In genomic region chr12:128853321-128854197, GRCh38 we compare ENCODE assay signal across 10 cellular contexts. TPM values are rescaled to one million over a fixed set of nuclear protein-coding genes. Genes with fewer than 3 reads are reported as not detected.
DNase-seq lines count a peak whose midpoint lies in the region; ATAC-seq, FAIRE-seq and TF ChIP-seq lines count a peak whose summit lies in the region.
"Had no signal": no experiment of that assay in that cellular context is flagged by ENCODE, and none has a peak within 500 bp of the region (broad histone marks: within the 10 kb centered on the region; RNA-seq: fewer than 3 reads in every experiment).

Gene GLT1D1 (plus strand): TSS chr12:128853478. CDS start chr12:128853582, 104 bp downstream.

- H3K4me3 ChIP-seq in GM12875 (ENCODE audit: low read depth, low read length) (peak within 1 kb of the TSS; percentile 26), H1 (ENCODE audit: extremely low read depth in 1 of 4, insufficient read depth in 2 of 4, low read depth in 3 of 4, low read length in 4 of 4) (peak within 1 kb of the TSS; percentile 62 to 75 (median 64)), osteoblast (ENCODE audit: insufficient read depth, low read length) (no peak within 1 kb of the TSS)

- no peak within 1 kb of the TSS for H3K27ac ChIP-seq in H1 (ENCODE audit: low read depth, low read length)
- H3K27ac ChIP-seq in osteoblast (ENCODE audit: low read depth, low read length): no peak within 1 kb of the TSS
- H3K27ac ChIP-seq: thyroid gland had no signal

- peak within 1 kb of the TSS; percentile 85 for H4K91ac ChIP-seq in H1 (replicated peaks; ENCODE audit: insufficient read length, low read length)

- H2BK5ac ChIP-seq in H1 (ENCODE audit: low read depth, low read length): 0 out of 2 replicates have a peak within 1 kb of the TSS, but pooled peaks have one; percentile 60

- H3K36me3 ChIP-seq in H1 (ENCODE audit: control insufficient read depth in 2 of 4, insufficient read depth in 4 of 4, low read length in 3 of 4) (no peaks in the 10 kb centered on the region), osteoblast (ENCODE audit: insufficient read depth, low read length) (no peaks in the 10 kb centered on the region)
- H3K36me3 ChIP-seq: thyroid gland had no signal

- no peak within 1 kb of the TSS for H2AK5ac ChIP-seq in H1 (ENCODE audit: low read depth, low read length)

- peak within 1 kb of the TSS in 2 of 4 experiments; percentile 42 to 53; a peak in 4 of 7 replicates for H3K9ac ChIP-seq in H1 (replicated peaks in 1 of 4; ENCODE audit: extremely low read depth in 1 of 4, low read depth in 3 of 4, low read length in 3 of 4)

- no peak within 1 kb of the TSS; the same call in 1 of the 2 replicates for H3K18ac ChIP-seq in H1 (ENCODE audit: extremely low read depth, low read length)

- TF ChIP-seq CTCF in GM12875 (IDR thresholded peaks at IDR 0.05; ENCODE audit: borderline replicate concordance, insufficient read depth, low read depth, low read length): no peak
- TF ChIP-seq CTCF in H1 (IDR thresholded peaks at IDR 0.05; ENCODE audit: control extremely low read depth in 1 of 3, insufficient read depth in 1 of 3, low read depth in 1 of 3, low read length in 3 of 3): no peak
- TF ChIP-seq CTCF in osteoblast (IDR thresholded peaks at IDR 0.05; ENCODE audit: extremely low read depth, low read depth, low read length): no peak

- peak within 1 kb of the TSS; percentile 88 for H2AFZ ChIP-seq in H1 (ENCODE audit: low read length)
- no peak within 1 kb of the TSS for H2AFZ ChIP-seq in osteoblast (ENCODE audit: low read length)

- peak in 1 of 2 experiments; percentile 64 for DNase-seq in H1 (ENCODE audit: low read depth in 1 of 2, low spot score in 2 of 2)
- peak; percentile 49 for DNase-seq in osteoblast (ENCODE audit: insufficient read length, low spot score, missing footprints)
- no peak for DNase-seq in stimulated activated CD4-positive, alpha-beta T cell treated with anti-CD3 and anti-CD28 coated beads, Interleukin-12 subunit alpha, Interleukin-12 subunit beta, amount 100 ng/mL, for 4 hours
- no peak for DNase-seq in stimulated activated CD4-positive, alpha-beta T cell treated with anti-CD3 and anti-CD28 coated beads, Interleukin-2, amount 100 ng/mL, for 24 hours
- DNase-seq in COLO829 (ENCODE audit: low spot score): no peak

- H3K56ac ChIP-seq in H1 (replicated peaks; ENCODE audit: insufficient read length, low read depth, low read length): no peak within 1 kb of the TSS

- ATAC-seq in HG02678 (IDR thresholded peaks at IDR 0.05; ENCODE audit: unreplicated experiment): peak; percentile 57
- no peak for ATAC-seq in HG03460 (IDR thresholded peaks at IDR 0.05; ENCODE audit: unreplicated experiment)

- TF ChIP-seq POLR2A in H1 (IDR thresholded peaks at IDR 0.05; ENCODE audit: control extremely low read depth in 1 of 2, low read depth in 2 of 2, low read length in 2 of 2): no peak

- no peak for FAIRE-seq in H1 (lab: Jason Lieb, UNC)

- H3K4me1 ChIP-seq in H1 (replicated peaks in 1 of 4; ENCODE audit: control insufficient read depth in 3 of 4, insufficient read depth in 4 of 4, low read length in 3 of 4): peaks cover 0 to 6% (median 1%) of the 10 kb centered on the region in 4 experiments; a peak in 1 of 7 replicates
- no peaks in the 10 kb centered on the region for H3K4me1 ChIP-seq in osteoblast (ENCODE audit: insufficient read depth, low read length)

- no peak for TF ChIP-seq EP300 in H1 (IDR thresholded peaks at IDR 0.05; ENCODE audit: borderline replicate concordance in 1 of 2, low read depth in 2 of 2, low read length in 2 of 2)

- H3K4me2 ChIP-seq in H1 (ENCODE audit: insufficient read depth in 1 of 2, low read depth in 2 of 2, low read length in 2 of 2): peak within 1 kb of the TSS; percentile 86
- no peak within 1 kb of the TSS for H3K4me2 ChIP-seq in osteoblast (ENCODE audit: insufficient read depth, low read length)

- H3K23ac ChIP-seq in H1 (ENCODE audit: insufficient read length): no peak within 1 kb of the TSS

- peak within 1 kb of the TSS; percentile 40 for H4K5ac ChIP-seq in H1 (ENCODE audit: insufficient read length, low read depth, low read length)

- POLR2A ChIA-PET in H1 (lab: Charles Lee; ENCODE audit: partially characterized antibody): interaction anchor here (1.1 to 3.2 kb wide), 2 partner anchors 29 to 32 kb away, joined by 3 to 11 read pairs; partner anchors contain the start of gene SLC15A4

- H3K9me3 ChIP-seq in H1 (ENCODE audit: insufficient read depth in 2 of 2, low read depth in 1 of 2, low read length in 1 of 2) (no peaks in the 10 kb centered on the region), osteoblast (ENCODE audit: low read depth, low read length) (no peaks in the 10 kb centered on the region)
- H3K9me3 ChIP-seq: thyroid gland had no signal

- H3K79me2 ChIP-seq in H1 (ENCODE audit: control insufficient read depth in 1 of 2, insufficient read depth in 2 of 2, low read length in 2 of 2) (no peaks in the 10 kb centered on the region), osteoblast (ENCODE audit: insufficient read depth, low read length) (no peaks in the 10 kb centered on the region)

- peak within 1 kb of the TSS; percentile 92; the same call in 1 of the 2 replicates for H2BK15ac ChIP-seq in H1 (ENCODE audit: low read length)

- peak within 1 kb of the TSS; percentile 63 for H4K8ac ChIP-seq in H1 (ENCODE audit: extremely low read depth, insufficient read depth, low read length)

- no peaks in the 10 kb centered on the region for H3K79me1 ChIP-seq in H1 (ENCODE audit: low read depth, low read length)

- no peak within 1 kb of the TSS for H2BK120ac ChIP-seq in H1 (replicated peaks; ENCODE audit: low read depth, low read length)

- TF ChIP-seq RAD21 in H1 (IDR thresholded peaks at IDR 0.05 in 1 of 2, conservative IDR thresholded peaks at IDR 0.05 in 1 of 2; ENCODE audit: low read depth in 2 of 2, low read length in 2 of 2): no peak

- H2BK20ac ChIP-seq in H1 (ENCODE audit: low read length): no peak within 1 kb of the TSS

- peaks cover 0 to 3% of the 10 kb centered on the region in 2 experiments for H4K20me1 ChIP-seq in H1 (replicated peaks in 1 of 2; ENCODE audit: control insufficient read depth in 1 of 2, insufficient read depth in 2 of 2, low read length in 2 of 2)
- no peaks in the 10 kb centered on the region for H4K20me1 ChIP-seq in osteoblast (ENCODE audit: insufficient read depth, low read length)

- H3K27me3 ChIP-seq in H1 (replicated peaks in 1 of 4; ENCODE audit: control insufficient read depth in 3 of 4, extremely low read depth in 1 of 4, insufficient read depth in 3 of 4, low read length in 3 of 4) (peaks cover 0 to 27% (median 16%) of the 10 kb centered on the region in 4 experiments; a peak in 6 of 7 replicates), osteoblast (ENCODE audit: insufficient read depth, low read length) (no peaks in the 10 kb centered on the region)
- H3K27me3 ChIP-seq: thyroid gland had no signal

- H3K4ac ChIP-seq in H1 (replicated peaks; ENCODE audit: insufficient read length, low read depth, low read length): peak within 1 kb of the TSS; percentile 94

- H3K23me2 ChIP-seq in H1 (ENCODE audit: low read depth, low read length): peaks cover 10% of the 10 kb centered on the region; the same call in 1 of the 2 replicates

- H3K14ac ChIP-seq in H1 (ENCODE audit: insufficient read length): peak within 1 kb of the TSS; percentile 58

- H2BK12ac ChIP-seq in H1 (ENCODE audit: low read depth, low read length): peak within 1 kb of the TSS; percentile 90

- CTCF ChIA-PET in H1 (lab: Charles Lee; ENCODE audit: partially characterized antibody): no interaction called here

- WGBS in H1 (ENCODE audit: extremely low coverage in 1 of 2, insufficient coverage in 1 of 2, insufficient read length in 1 of 2, insufficient replicate concordance in 2 of 2, low coverage in 1 of 2, low lambda C conversion rate in 2 of 2, missing lambda C conversion rate in 1 of 2), 2 experiments: 0% methylated on average over 29 of the region's 115 CpGs; no CpG with 5 or more reads in 1 of the 2 experiments

TF ChIP-seq in H1, 55 proteins besides CTCF, POLR2A, EP300 and RAD21 (continues in another document):
- peak; percentile 75 for TF ChIP-seq MAX (IDR thresholded peaks at IDR 0.05)
- TF ChIP-seq YY1 (IDR thresholded peaks at IDR 0.05; ENCODE audit: low read depth, low read length): no peak
- no peak for TF ChIP-seq JUND (IDR thresholded peaks at IDR 0.05; ENCODE audit: low read length)
- no peak for TF ChIP-seq CTBP2 (IDR thresholded peaks at IDR 0.05; ENCODE audit: borderline replicate concordance, insufficient read depth, insufficient read length, low read length)
- no peak for TF ChIP-seq TAF7 (optimal IDR thresholded peaks at IDR 0.05; ENCODE audit: borderline replicate concordance, low read depth, low read length)
- TF ChIP-seq GTF2F1 (IDR thresholded peaks at IDR 0.05; ENCODE audit: borderline replicate concordance, low read depth, low read length): no peak
- TF ChIP-seq, protein P1, sequence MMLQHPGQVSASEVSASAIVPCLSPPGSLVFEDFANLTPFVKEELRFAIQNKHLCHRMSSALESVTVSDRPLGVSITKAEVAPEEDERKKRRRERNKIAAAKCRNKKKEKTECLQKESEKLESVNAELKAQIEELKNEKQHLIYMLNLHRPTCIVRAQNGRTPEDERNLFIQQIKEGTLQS (IDR thresholded peaks at IDR 0.05; ENCODE audit: insufficient read depth, low read depth, low read length): no peak
- no peak for TF ChIP-seq GABPA (IDR thresholded peaks at IDR 0.05; ENCODE audit: borderline replicate concordance, insufficient read depth, low read length)

RNA-seq across cellular contexts. Expression of gene GLT1D1, which starts in this region (rescaled TPM):
- total RNA-seq in H1 (2021; fragmentation: NEBNext Ultra II Directional; extraction: Animal tissue kit (Norgen Biotek cat#: 25700)): 3.6 and 4.1 TPM in 2 replicates
- 1.5 and 1.8 TPM in 2 replicates for polyA plus RNA-seq in H1 (2011; rRNA removed)
- polyA plus RNA-seq in H1 (2011; cell fraction: cytosol; rRNA removed): 2.2 TPM
- 1.6 TPM for polyA plus RNA-seq in H1 (2011; cell fraction: nucleus; rRNA removed)
- 3.0 to 4.0 TPM (median 3.2 TPM) in 4 replicates for polyA plus RNA-seq in H1 (2012, experiment 1 of 2)
- polyA plus RNA-seq in H1 (2012, experiment 2 of 2): 1.6 TPM
- polyA plus RNA-seq in H1 (2013, experiment 1 of 2): 2.3 TPM
- 2.2 TPM for polyA plus RNA-seq in H1 (2013, experiment 2 of 2)
- polyA minus RNA-seq in H1 (2011; rRNA and poly(A)+ RNA removed): 1.8 and 2.3 TPM in 2 replicates
- 1.4 TPM for polyA minus RNA-seq in H1 (2011; cell fraction: cytosol; rRNA and poly(A)+ RNA removed)
- 1.2 TPM for polyA minus RNA-seq in H1 (2011; cell fraction: nucleus; rRNA and poly(A)+ RNA removed)
- total RNA-seq in osteoblast: not detected in 2 replicates
- total RNA-seq: HT1080 had no signal

Comparison
In these comparisons a context has a peak if more than half of its experiments do, and no peak if none do; other contexts are left out.
1. Peak in DNase-seq in osteoblast; RNA of the gene not detected or under 1 TPM.